9 cellular contexts compared by ENCODE assay signal in the genomic region with DNA sequence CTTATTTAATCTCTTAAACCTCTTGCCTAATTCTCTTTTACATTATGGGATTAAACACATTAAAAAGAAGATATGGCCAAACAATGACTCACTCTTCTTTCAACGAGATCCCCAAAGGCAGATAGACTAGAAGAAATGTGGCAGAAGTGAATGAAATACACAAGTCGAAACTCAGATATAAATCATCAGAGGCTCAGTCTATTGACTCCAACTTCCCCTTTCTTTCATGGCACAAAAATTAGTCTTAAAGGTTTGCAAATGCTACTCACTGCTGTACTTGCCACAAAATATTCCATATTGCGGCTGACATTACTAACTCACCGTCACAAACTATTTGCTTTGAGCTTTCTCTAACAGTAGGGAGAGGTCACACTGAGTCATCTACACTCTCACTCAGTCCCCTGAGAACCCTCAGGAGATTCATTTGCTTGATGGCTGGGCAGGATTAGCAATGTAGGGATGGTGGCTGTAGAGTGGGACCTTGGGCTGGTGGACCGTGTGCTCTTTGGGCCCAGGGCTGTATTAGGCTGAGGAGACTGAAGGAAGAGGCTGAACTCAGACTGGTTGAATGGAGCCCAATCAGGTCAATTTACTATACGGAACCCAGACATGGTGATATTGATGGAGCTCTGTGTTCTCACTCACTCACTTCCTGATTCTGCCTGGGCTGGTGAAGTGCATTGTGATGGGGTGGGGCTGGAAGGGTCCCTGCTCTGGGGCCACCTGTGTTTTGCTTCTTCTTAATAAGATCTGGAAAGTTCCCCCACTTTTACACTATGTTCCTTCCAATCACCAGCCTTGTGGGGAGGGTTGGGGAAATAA. TPM values are rescaled to one million over a fixed set of nuclear protein-coding genes. Genes with fewer than 3 reads are reported as not detected.
DNase-seq lines count a peak whose midpoint lies in the region; ATAC-seq and TF ChIP-seq lines count a peak whose summit lies in the region.
"Had no signal": no experiment of that assay in that cellular context is flagged by ENCODE, and none has a peak within 500 bp of the region (broad histone marks: within the 10 kb centered on the region; RNA-seq: fewer than 3 reads in every experiment).

No MANE protein-coding gene starts in this region.

- no peak for TF ChIP-seq POLR2A in breast epithelium (IDR thresholded peaks at IDR 0.05)

- no peak overlapping the region for H3K4me3 Mint-ChIP-seq in MCF 10A (ENCODE audit: unreplicated experiment)
- H3K4me3 Mint-ChIP-seq in activated CD4-positive, alpha-beta memory T cell treated with anti-CD3 and anti-CD28 coated beads, Interleukin-2, amount 10 ng/mL, durations not matched to agents 7 days and 5 days, result no peak overlapping the region
- H3K4me3 Mint-ChIP-seq: CD4-positive, alpha-beta T cell had no signal

- no peaks in the 10 kb centered on the region for H3K9me3 Mint-ChIP-seq in MCF 10A (ENCODE audit: unreplicated experiment)
- H3K9me3 Mint-ChIP-seq in activated CD4-positive, alpha-beta memory T cell treated with anti-CD3 and anti-CD28 coated beads, Interleukin-2, amount 10 ng/mL, durations not matched to agents 7 days and 5 days, result peaks cover 7% of the 10 kb centered on the region
- H3K9me3 Mint-ChIP-seq: CD4-positive, alpha-beta T cell had no signal

- intact Hi-C loops in MCF 10A (cut with micrococcal nuclease) (no loop called here), breast epithelium (cut with DNase I; ENCODE audit: low total_unique reads) (no loop called here), Right ventricle myocardium superior (cut with DNase I) (no loop called here)

- TF ChIP-seq CTCF in MCF 10A (IDR thresholded peaks at IDR 0.05; ENCODE audit: unreplicated experiment), result no peak
- no peak for TF ChIP-seq CTCF in breast epithelium (IDR thresholded peaks at IDR 0.05)

- POLR2A ChIA-PET in MCF 10A (lab: Yijun Ruan, JAX), result interaction anchor here (0.6 to 1.4 kb wide), 6 partner anchors 8 to 673 kb away, joined by 3 to 4 read pairs (median 3); no protein-coding TSS in a partner anchor
- POLR2A ChIA-PET in activated CD4-positive, alpha-beta memory T cell treated with anti-CD3 and anti-CD28 coated beads, Interleukin-2, amount 10 ng/mL, durations not matched to agents 7 days and 5 days (lab: Charles Lee), result interaction anchor here (1.2 kb wide), 1 partner anchor 15 kb away, joined by 4 read pairs; no protein-coding TSS in a partner anchor

- no peaks in the 10 kb centered on the region for H3K27me3 ChIP-seq in breast epithelium

- no peak overlapping the region for H3K4me3 ChIP-seq in breast epithelium

- H3K27me3 Mint-ChIP-seq in MCF 10A (ENCODE audit: insufficient read depth, unreplicated experiment), result no peaks in the 10 kb centered on the region
- no peaks in the 10 kb centered on the region for H3K27me3 Mint-ChIP-seq in activated CD4-positive, alpha-beta memory T cell treated with anti-CD3 and anti-CD28 coated beads, Interleukin-2, amount 10 ng/mL, durations not matched to agents 7 days and 5 days
- H3K27me3 Mint-ChIP-seq: CD4-positive, alpha-beta T cell had no signal

- CTCF ChIA-PET in MCF 10A (lab: Yijun Ruan, JAX), result interaction anchor here (1.1 to 3.7 kb wide), 3 partner anchors 11 to 27 kb away, joined by 4 to 27 read pairs (median 8); no protein-coding TSS in a partner anchor
- CTCF ChIA-PET in activated CD4-positive, alpha-beta memory T cell treated with anti-CD3 and anti-CD28 coated beads, Interleukin-2, amount 10 ng/mL, durations not matched to agents 7 days and 5 days (lab: Charles Lee), result interaction anchor here (1.8 to 2.8 kb wide), 2 partner anchors 10 to 26 kb away, joined by 10 to 14 read pairs; no protein-coding TSS in a partner anchor

- peaks cover 8% of the 10 kb centered on the region for H3K4me1 Mint-ChIP-seq in MCF 10A (ENCODE audit: insufficient read depth, unreplicated experiment)
- H3K4me1 Mint-ChIP-seq in activated CD4-positive, alpha-beta memory T cell treated with anti-CD3 and anti-CD28 coated beads, Interleukin-2, amount 10 ng/mL, durations not matched to agents 7 days and 5 days, result peaks cover 13% of the 10 kb centered on the region

- peaks cover 6 to 9% of the 10 kb centered on the region in 2 donors for H3K9me3 ChIP-seq in breast epithelium

- BruUV-seq in MCF 10A (replicated peaks; lab: Mats Ljungman, UMichigan), result no TSS peak

- no peak overlapping the region for H3K27ac Mint-ChIP-seq in MCF 10A (ENCODE audit: low read depth, unreplicated experiment)
- peak overlapping the region; percentile 31 for H3K27ac Mint-ChIP-seq in activated CD4-positive, alpha-beta memory T cell treated with anti-CD3 and anti-CD28 coated beads, Interleukin-2, amount 10 ng/mL, durations not matched to agents 7 days and 5 days
- H3K27ac Mint-ChIP-seq: CD4-positive, alpha-beta T cell had no signal

- H3K27ac ChIP-seq in breast epithelium, result no peak overlapping the region

- no peaks in the 10 kb centered on the region for H3K4me1 ChIP-seq in breast epithelium

- DNase-seq in MCF 10A (ENCODE audit: unreplicated experiment) (peak; percentile 23), breast epithelium (ENCODE audit: low spot score in 2 of 2) (no peak), NCI-H2107 (lab: John Stamatoyannopoulos, UW) (no peak), Right ventricle myocardium superior (no peak), NCI-H524 (lab: John Stamatoyannopoulos, UW) (no peak)
- DNase-seq in activated CD4-positive, alpha-beta memory T cell treated with anti-CD3 and anti-CD28 coated beads, Interleukin-2, amount 10 ng/mL, durations not matched to agents 7 days and 5 days, result no peak
- peak; percentile 16 for DNase-seq in stimulated activated naive CD8-positive, alpha-beta T cell treated with anti-CD3 and anti-CD28 coated beads, Interleukin-15, Interleukin-2, amounts not matched to agents 100 U/mL and 50 U/mL, for 24 hours
- DNase-seq: CD4-positive, alpha-beta T cell had no signal

- no peaks in the 10 kb centered on the region for H3K36me3 Mint-ChIP-seq in MCF 10A (ENCODE audit: insufficient read depth, unreplicated experiment)
- H3K36me3 Mint-ChIP-seq in activated CD4-positive, alpha-beta memory T cell treated with anti-CD3 and anti-CD28 coated beads, Interleukin-2, amount 10 ng/mL, durations not matched to agents 7 days and 5 days (ENCODE audit: low read depth), result peaks cover 4% of the 10 kb centered on the region

- no peaks in the 10 kb centered on the region for H3K36me3 ChIP-seq in breast epithelium

- ATAC-seq in HG03439 (IDR thresholded peaks at IDR 0.05; ENCODE audit: unreplicated experiment), result peak; percentile 78
- peak; percentile 97 for ATAC-seq in stimulated activated naive CD8-positive, alpha-beta T cell treated with anti-CD3 and anti-CD28 coated beads, Interleukin-15, Interleukin-2, amounts not matched to agents 100 U/mL and 50 U/mL, for 24 hours
- no peak for ATAC-seq in Right ventricle myocardium superior (ENCODE audit: poor library complexity)

RNA-seq across cellular contexts. Expression of gene UBR2, which starts 42.8 kb away (rescaled TPM):
- total RNA-seq in MCF 10A (2022) (20.1 and 23.2 TPM in 2 replicates), breast epithelium (10 to 100 TPM; 33.8 to 46.2 (median 33.8) TPM), Right ventricle myocardium superior (32.0 TPM)
- total RNA-seq in activated CD4-positive, alpha-beta memory T cell treated with anti-CD3 and anti-CD28 coated beads, Interleukin-2, amount 10 ng/mL, durations not matched to agents 7 days and 5 days, result 10 to 100 TPM; 34.0 to 36.2 TPM

Comparison
In these comparisons a context has a peak if more than half of its experiments do, and no peak if none do; other contexts are left out.
1. DNase-seq: peak in MCF 10A (single experiment) and stimulated activated naive CD8-positive, alpha-beta T cell treated with anti-CD3 and anti-CD28 coated beads, Interleukin-15, Interleukin-2, amounts not matched to agents 100 U/mL and 50 U/mL, for 24 hours (single experiment); none in breast epithelium (0 of 2), activated CD4-positive, alpha-beta memory T cell treated with anti-CD3 and anti-CD28 coated beads, Interleukin-2, amount 10 ng/mL, durations not matched to agents 7 days and 5 days (single experiment), NCI-H2107 (single experiment), Right ventricle myocardium superior (single experiment) and NCI-H524 (0 of 2).